22 cellular contexts compared by ENCODE assay signal in genomic region chr2:26864226-26864625, GRCh38. TPM values are rescaled to one million over a fixed set of nuclear protein-coding genes. Genes with fewer than 3 reads are reported as not detected.
"Had no signal": no experiment of that assay in that cellular context is flagged by ENCODE, and none has a peak within 500 bp of the region (broad histone marks: within the 10 kb centered on the region; RNA-seq: fewer than 3 reads in every experiment).

No MANE protein-coding gene starts in this region.

- H3K27me3 Mint-ChIP-seq: progenitor cell of endocrine pancreas had no signal

- H3K4me3 Mint-ChIP-seq: activated T-cell treated with anti-CD3 and anti-CD28 coated beads, Interleukin-2, amount 50 U/mL, for 4 hours; nephron progenitor cell; stimulated activated effector memory CD8-positive, alpha-beta T cell treated with anti-CD3 and anti-CD28 coated beads, Interleukin-12 subunit alpha, Interleukin-12 subunit beta, amount 100 ng/mL, for 72 hours; T-helper 1 cell treated with Interleukin-12 subunit alpha and Interleukin-12 subunit beta and Interleukin-4 antibody, amounts not matched to agents 30 μg/mL and 1 μg/mL, for 36 hours had no signal

- H3K9me3 Mint-ChIP-seq: activated T-cell treated with anti-CD3 and anti-CD28 coated beads, Interleukin-2, amount 50 U/mL, for 4 hours; nephron progenitor cell; stimulated activated effector memory CD8-positive, alpha-beta T cell treated with anti-CD3 and anti-CD28 coated beads, Interleukin-12 subunit alpha, Interleukin-12 subunit beta, amount 100 ng/mL, for 72 hours; T-helper 1 cell treated with Interleukin-12 subunit alpha and Interleukin-12 subunit beta and Interleukin-4 antibody, amounts not matched to agents 30 μg/mL and 1 μg/mL, for 36 hours had no signal

- H3K27me3 ChIP-seq: thyroid gland had no signal

- H3K27ac ChIP-seq: esophagus muscularis mucosa, gastroesophageal sphincter, heart right ventricle, left ventricle myocardium inferior, thyroid gland had no signal

- H3K36me3 Mint-ChIP-seq: stimulated activated effector memory CD8-positive, alpha-beta T cell treated with anti-CD3 and anti-CD28 coated beads, Interleukin-12 subunit alpha, Interleukin-12 subunit beta, amount 100 ng/mL, for 72 hours had no signal

- H3K4me1 ChIP-seq: gastroesophageal sphincter, thyroid gland had no signal

- H3K36me3 ChIP-seq: esophagus muscularis mucosa, gastroesophageal sphincter, heart right ventricle, left ventricle myocardium inferior, thyroid gland had no signal

- H3K4me3 ChIP-seq: esophagus muscularis mucosa, gastroesophageal sphincter, heart right ventricle, left ventricle myocardium inferior, smooth muscle cell, thyroid gland had no signal

- H3K27ac Mint-ChIP-seq: nephron progenitor cell; progenitor cell of endocrine pancreas; stimulated activated effector memory CD8-positive, alpha-beta T cell treated with anti-CD3 and anti-CD28 coated beads, Interleukin-12 subunit alpha, Interleukin-12 subunit beta, amount 100 ng/mL, for 72 hours; T-helper 1 cell treated with Interleukin-12 subunit alpha and Interleukin-12 subunit beta and Interleukin-4 antibody, amounts not matched to agents 30 μg/mL and 1 μg/mL, for 36 hours had no signal

- DNase-seq: activated CD4-positive, alpha-beta T cell treated with anti-CD3 and anti-CD28 coated beads, Interleukin-2, amount 50 U/mL, for 1 hour; activated CD4-positive, CD25-positive, alpha-beta regulatory T cell treated with anti-CD3 and anti-CD28 coated beads, Interleukin-2, amount 50 U/mL, for 72 hours; activated CD8-positive, alpha-beta memory T cell treated with anti-CD3 and anti-CD28 coated beads, Interleukin-2, amount 50 U/mL, for 4 hours; activated effector memory CD4-positive, alpha-beta T cell treated with Interleukin-2 at 50 U/mL for 16 hours; activated naive CD4-positive, alpha-beta T cell treated with anti-CD3 and anti-CD28 coated beads, Interleukin-2, amount 50 U/mL, for 16 hours; activated T-cell treated with anti-CD3 and anti-CD28 coated beads, Interleukin-2, amount 50 U/mL, for 4 hours; aorta; effector CD8-positive, alpha-beta T cell; heart right ventricle; kidney glomerular epithelial cell; left ventricle myocardium inferior; mammary epithelial cell; nephron progenitor cell; stimulated activated CD4-positive, alpha-beta T cell treated with anti-CD3 and anti-CD28 coated beads, Interleukin-4, amount 100 ng/mL, for 24 hours; thyroid gland had no signal

- H3K9me3 ChIP-seq: esophagus muscularis mucosa, gastroesophageal sphincter, heart right ventricle, left ventricle myocardium inferior, thyroid gland had no signal

- H3K4me1 Mint-ChIP-seq: nephron progenitor cell; stimulated activated effector memory CD8-positive, alpha-beta T cell treated with anti-CD3 and anti-CD28 coated beads, Interleukin-12 subunit alpha, Interleukin-12 subunit beta, amount 100 ng/mL, for 72 hours had no signal

RNA-seq across cellular contexts. Expression of gene DPYSL5, which starts 16.3 kb away (rescaled TPM):
- total RNA-seq: activated T-cell treated with anti-CD3 and anti-CD28 coated beads, Interleukin-2, amount 50 U/mL, for 4 hours; aorta; left ventricle myocardium inferior; mammary epithelial cell; omental fat pad; thyroid gland had no signal
- polyA plus RNA-seq: aorta, mammary epithelial cell, smooth muscle cell had no signal
